27 cellular contexts compared by ENCODE assay signal in the genomic region with DNA sequence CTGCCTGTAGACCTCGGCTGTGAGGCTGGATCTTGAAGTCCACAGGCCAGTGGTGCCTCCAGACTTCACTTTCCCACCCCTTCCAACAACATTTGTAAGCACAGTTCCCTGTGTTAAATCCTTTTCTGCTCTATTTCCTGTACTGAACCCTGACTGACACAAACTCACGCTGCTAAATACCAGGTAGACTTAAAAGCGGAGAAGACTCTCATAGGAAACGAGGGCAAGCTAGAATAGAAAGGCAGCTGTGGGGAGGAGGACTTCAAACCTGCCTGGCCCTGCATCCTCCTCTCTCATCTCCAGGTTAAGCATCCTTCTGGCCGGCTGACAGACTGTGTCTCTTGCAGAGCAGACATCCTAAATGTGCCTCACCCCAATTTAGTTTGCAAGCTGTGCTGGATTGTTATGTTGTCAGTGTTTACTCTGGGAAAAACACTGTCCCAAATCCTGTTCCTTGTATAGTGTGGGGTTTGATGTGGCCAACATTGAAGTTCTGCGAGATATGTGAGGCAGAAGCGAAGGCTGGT.
"Had no signal": no experiment of that assay in that cellular context is flagged by ENCODE, and none has a peak within 500 bp of the region (broad histone marks: within the 10 kb centered on the region; RNA-seq: fewer than 3 reads in every experiment).

No MANE protein-coding gene starts in this region.

- H3K4me1 ChIP-seq: colonic mucosa, SJSA1 had no signal

- H3K36me3 ChIP-seq: cardiac muscle cell, colonic mucosa, MG63, SJSA1 had no signal

- ATAC-seq: activated T-cell treated with anti-CD3 and anti-CD28 coated beads, Interleukin-2, amount 50 U/mL, for 72 hours had no signal

- H3K9me3 Mint-ChIP-seq: activated naive CD4-positive, alpha-beta T cell treated with anti-CD3 and anti-CD28 coated beads, Interleukin-2, amount 50 U/mL, for 24 hours; activated T-cell treated with anti-CD3 and anti-CD28 coated beads, Interleukin-2, amount 50 U/mL, for 72 hours; activated T-helper 2 cell treated with anti-CD3 and anti-CD28 coated beads, Interferon-gamma antibody, Interleukin-2, Interleukin-4, amounts not matched to agents 10 μg/mL and 5 μg/mL and 100 μg/mL, durations not matched to agents 14 hours and 24 hours and 36 hours; brain; WTC11 had no signal

- H3K36me3 Mint-ChIP-seq: activated naive CD4-positive, alpha-beta T cell treated with anti-CD3 and anti-CD28 coated beads, Interleukin-2, amount 50 U/mL, for 24 hours; brain; WTC11 had no signal

- H3K4me1 Mint-ChIP-seq: activated naive CD4-positive, alpha-beta T cell treated with anti-CD3 and anti-CD28 coated beads, Interleukin-2, amount 50 U/mL, for 24 hours had no signal

- DNase-seq: activated CD4-positive, alpha-beta T cell treated with anti-CD3 and anti-CD28 coated beads for 48 hours; activated CD4-positive, alpha-beta T cell treated with anti-CD3 and anti-CD28 coated beads, Interleukin-2, amount 50 U/mL, for 4 hours; activated CD4-positive, CD25-positive, alpha-beta regulatory T cell treated with anti-CD3 and anti-CD28 coated beads, Interleukin-2, amount 50 U/mL, for 72 hours; activated CD8-positive, alpha-beta memory T cell treated with anti-CD3 and anti-CD28 coated beads, Interleukin-2, amount 50 U/mL, for 4 hours; activated gamma-delta T cell treated with Interleukin-2 at 50 U/mL for 16 hours; activated T-cell treated with anti-CD3 and anti-CD28 coated beads, Interleukin-2, amount 50 U/mL, for 72 hours; amygdala; cerebellar nuclear complex; colonic mucosa; KG1; MG63; MV-4-11; NCI-H1092 treated with DMSO at 0.1 percent for 48 hours; NCI-H1417 treated with DMSO at 0.1 percent for 48 hours; NCI-H1694; NCI-H2029; NCI-H510A treated with DMSO at 0.1 percent for 48 hours; NCI-H69; SHP77; T-helper 17 cell; T-helper 9 cell had no signal

- H3K27ac ChIP-seq: cardiac muscle cell, colonic mucosa, SJSA1 had no signal

- H3K27ac Mint-ChIP-seq: activated naive CD4-positive, alpha-beta T cell treated with anti-CD3 and anti-CD28 coated beads, Interleukin-2, amount 50 U/mL, for 24 hours; activated T-cell treated with anti-CD3 and anti-CD28 coated beads, Interleukin-2, amount 50 U/mL, for 72 hours; activated T-helper 2 cell treated with anti-CD3 and anti-CD28 coated beads, Interferon-gamma antibody, Interleukin-2, Interleukin-4, amounts not matched to agents 10 μg/mL and 5 μg/mL and 100 μg/mL, durations not matched to agents 14 hours and 24 hours and 36 hours; T-helper 17 cell; WTC11 had no signal

- H3K27me3 ChIP-seq: cardiac muscle cell, colonic mucosa, MG63 had no signal

- H3K4me3 Mint-ChIP-seq: activated naive CD4-positive, alpha-beta T cell treated with anti-CD3 and anti-CD28 coated beads, Interleukin-2, amount 50 U/mL, for 24 hours; activated T-cell treated with anti-CD3 and anti-CD28 coated beads, Interleukin-2, amount 50 U/mL, for 72 hours; brain; T-helper 17 cell; WTC11 had no signal

- H3K4me3 ChIP-seq: cardiac muscle cell, colonic mucosa, MG63, SJSA1 had no signal
